Comparison of ENCODE assay signal across 8 cellular contexts in genomic region chr19:19320362-19321142, GRCh38. TPM values are rescaled to one million over a fixed set of nuclear protein-coding genes. Genes with fewer than 3 reads are reported as not detected.
DNase-seq lines count a peak whose midpoint lies in the region; ATAC-seq, FAIRE-seq and TF ChIP-seq lines count a peak whose summit lies in the region.

TSS of gene MAU2 (plus strand) at chr19:19320829. CDS start at chr19:19320860, 31 bp downstream.
TSS of gene SUGP1 (minus strand) at chr19:19320509. CDS start at chr19:19320496, 13 bp downstream.

- H3K4me3 ChIP-seq in kidney (ENCODE audit: low read length in 2 of 2), result peak within 1 kb of the TSS; percentile 95 to 96

- H3K27ac ChIP-seq in kidney (ENCODE audit: low read depth in 2 of 2, low read length in 2 of 2), result peak within 1 kb of the TSS; percentile 84 to 90

- DNase-seq in AG20443 (ENCODE audit: low spot score) (peak; percentile 98), NCI-H345 treated with DMSO at 0.1 percent for 48 hours (lab: John Stamatoyannopoulos, UW; ENCODE audit: unreplicated experiment) (peak; percentile 81), cerebellar nuclear complex (lab: John Stamatoyannopoulos, UW) (peak; percentile 86), kidney (peak; percentile 96)
- peak; percentile 88 for DNase-seq in activated CD4-positive, CD25-positive, alpha-beta regulatory T cell treated with anti-CD3 and anti-CD28 coated beads, Interleukin-2, amount 50 U/mL, for 72 hours
- peak; percentile 94 for DNase-seq in stimulated activated CD4-positive, alpha-beta T cell treated with anti-CD3 and anti-CD28 coated beads, Interleukin-15, amount 100 ng/mL, for 24 hours

- no peaks in the 10 kb centered on the region for H3K9me3 ChIP-seq in kidney (ENCODE audit: control insufficient read depth in 1 of 2, low read length in 2 of 2)

- peaks cover 10 to 15% of the 10 kb centered on the region in 2 donors for H3K36me3 ChIP-seq in kidney (ENCODE audit: control insufficient read depth in 1 of 2, insufficient read depth in 2 of 2, low read length in 2 of 2)

- intact Hi-C loops in kidney (cut with DNase I), result no loop called here

- FAIRE-seq in kidney (lab: Jason Lieb, UNC), result no peak

- peak; percentile 50 for TF ChIP-seq CTCF in kidney (IDR thresholded peaks at IDR 0.05; ENCODE audit: borderline replicate concordance, extremely low read depth, insufficient read depth)

- ATAC-seq in GM19023 (IDR thresholded peaks at IDR 0.05; ENCODE audit: unreplicated experiment) (peak; percentile 93), HG03280 (IDR thresholded peaks at IDR 0.05; ENCODE audit: unreplicated experiment) (peak; percentile 90)

- H3K4me1 ChIP-seq in kidney (ENCODE audit: control insufficient read depth in 1 of 2, insufficient read depth in 1 of 2, low read depth in 1 of 2, low read length in 2 of 2), result peaks cover 0 to 18% of the 10 kb centered on the region in 2 donors

- peak within 1 kb of the TSS; percentile 98 for H3K9ac ChIP-seq in kidney (ENCODE audit: low read length in 2 of 2)

RNA-seq across cellular contexts. Expression of gene MAU2, which starts in this region (rescaled TPM):
- 69.8 TPM for total RNA-seq in kidney
- polyA plus RNA-seq in kidney (ENCODE audit: insufficient read depth, low read depth, low replicate concordance), result 12.3 TPM

RNA-seq across cellular contexts. Expression of gene SUGP1, which starts in this region (rescaled TPM):
- 53.1 TPM for total RNA-seq in kidney
- polyA plus RNA-seq in kidney (ENCODE audit: insufficient read depth, low read depth, low replicate concordance), result 34.7 TPM

Comparison
In these comparisons a context has a peak if more than half of its experiments do, and no peak if none do; other contexts are left out.
1. Peak in every context shown above with its lines: DNase-seq, ATAC-seq, H3K4me3 ChIP-seq and H3K27ac ChIP-seq.